ENCODE assay signal across 1 cellular context in genomic region chr6:11762782-11763459, GRCh38.
TF ChIP-seq lines count a peak whose summit lies in the region.

No MANE protein-coding gene starts in this region.

TF ChIP-seq in GM23338, 12 proteins besides CTCF, POLR2A, EP300 and RAD21 (continued from another document):
- TF ChIP-seq ZNF114 (CRISPR knock-in tag; IDR thresholded peaks at IDR 0.05) (no peak), EZH2 (IDR thresholded peaks at IDR 0.05; ENCODE audit: low read depth, unreplicated experiment) (no peak), REST (IDR thresholded peaks at IDR 0.05; ENCODE audit: unreplicated experiment) (no peak), EZH2phosphoT487 (IDR thresholded peaks at IDR 0.05; ENCODE audit: unreplicated experiment) (no peak), ETS1 (IDR thresholded peaks at IDR 0.05) (no peak), ZNF331 (CRISPR knock-in tag; IDR thresholded peaks at IDR 0.05; ENCODE audit: low read depth) (no peak), STAT1 (IDR thresholded peaks at IDR 0.05; ENCODE audit: unreplicated experiment) (no peak), JUNB (IDR thresholded peaks at IDR 0.05; ENCODE audit: unreplicated experiment) (no peak), ZNF462 (CRISPR knock-in tag; IDR thresholded peaks at IDR 0.05) (no peak), NANOG (IDR thresholded peaks at IDR 0.05; ENCODE audit: borderline replicate concordance) (no peak)
